Comparison of ENCODE assay signal across 9 cellular contexts in genomic region chr15:64776402-64776786, GRCh38. TPM values are rescaled to one million over a fixed set of nuclear protein-coding genes. Genes with fewer than 3 reads are reported as not detected.
DNase-seq lines count a peak whose midpoint lies in the region; TF ChIP-seq lines count a peak whose summit lies in the region.
"Had no signal": no experiment of that assay in that cellular context is flagged by ENCODE, and none has a peak within 500 bp of the region (broad histone marks: within the 10 kb centered on the region; RNA-seq: fewer than 3 reads in every experiment).

No MANE protein-coding gene starts in this region.

- no CpG with 5 or more reads among the region's 25 CpGs for WGBS in trophoblast cell (ENCODE audit: extremely low coverage, insufficient coverage, insufficient read length)

- peaks cover 0 to 18% (median 8%) of the 10 kb centered on the region in 10 experiments; a peak in 9 of 20 replicates for H3K4me1 ChIP-seq in BLaER1 treated with 17β-estradiol and CSF1 and Interleukin-3, amounts not matched to agents 10 nM and 100 nM
- H3K4me1 ChIP-seq in OCI-LY1 (ENCODE audit: insufficient read depth, low read length, severe bottlenecking) (no peaks in the 10 kb centered on the region), left ventricle myocardium inferior (peaks cover 46% of the 10 kb centered on the region), trophoblast cell (ENCODE audit: control insufficient read depth in 1 of 2, insufficient read depth in 2 of 2, low read length in 2 of 2) (peaks cover 17 to 25% of the 10 kb centered on the region in 2 experiments)

- no peak overlapping the region for H3K23ac ChIP-seq in trophoblast cell (ENCODE audit: low read length)

- peaks cover 52 to 72% (median 65%) of the 10 kb centered on the region in 11 experiments for H3K27me3 ChIP-seq in BLaER1 treated with 17β-estradiol and CSF1 and Interleukin-3, amounts not matched to agents 10 nM and 100 nM
- H3K27me3 ChIP-seq in OCI-LY1 (ENCODE audit: insufficient read depth, low read length): peaks cover 19% of the 10 kb centered on the region; the same call in 1 of the 2 replicates
- H3K27me3 ChIP-seq in left ventricle myocardium inferior (ENCODE audit: low read depth): peaks cover 7% of the 10 kb centered on the region
- no peaks in the 10 kb centered on the region for H3K27me3 ChIP-seq in trophoblast cell (ENCODE audit: insufficient read depth, low read length)

- no peaks in the 10 kb centered on the region for H3F3A ChIP-seq in OCI-LY1 (ENCODE audit: insufficient read depth, low read length)

- H4K91ac ChIP-seq in trophoblast cell (ENCODE audit: low read depth, low read length): peak overlapping the region; percentile 94

- H3K4ac ChIP-seq in trophoblast cell (ENCODE audit: low read depth, low read length): peak overlapping the region; percentile 88

- H3K9ac ChIP-seq in BLaER1 treated with 17β-estradiol and CSF1 and Interleukin-3, amounts not matched to agents 10 nM and 100 nM: 0 out of 22 replicates have a peak overlapping the region, but pooled peaks of 1 of the 11 experiments have one; percentile 78
- H3K9ac ChIP-seq in OCI-LY1 (ENCODE audit: low read length) (no peak overlapping the region), trophoblast cell (ENCODE audit: low read length) (peak overlapping the region; percentile 5)

- H3K79me2 ChIP-seq in OCI-LY1 (ENCODE audit: insufficient read depth, low read length) (no peaks in the 10 kb centered on the region), trophoblast cell (ENCODE audit: control insufficient read depth, insufficient read depth, low read length, poor library complexity) (peaks cover 22% of the 10 kb centered on the region)

- peaks cover 0 to 23% (median 14%) of the 10 kb centered on the region in 11 experiments; a peak in 13 of 22 replicates for H4K20me1 ChIP-seq in BLaER1 treated with 17β-estradiol and CSF1 and Interleukin-3, amounts not matched to agents 10 nM and 100 nM
- no peaks in the 10 kb centered on the region for H4K20me1 ChIP-seq in OCI-LY1 (ENCODE audit: insufficient read depth, low read length)

- H2BK120ac ChIP-seq in trophoblast cell (ENCODE audit: insufficient read depth, low read length, poor library complexity): peak overlapping the region; percentile 64

- H2AK5ac ChIP-seq in trophoblast cell (ENCODE audit: low read length): no peak overlapping the region

- peak overlapping the region; percentile 37 for H4K8ac ChIP-seq in trophoblast cell (ENCODE audit: low read depth, low read length)

- H3K9me3 ChIP-seq in BLaER1 treated with 17β-estradiol and CSF1 and Interleukin-3, amounts not matched to agents 10 nM and 100 nM (replicated peaks in 1 of 11): no peaks in the 10 kb centered on the region; a peak in 1 of 22 replicates
- H3K9me3 ChIP-seq in OCI-LY1 (ENCODE audit: low read length) (no peaks in the 10 kb centered on the region), left ventricle myocardium inferior (replicated peaks) (no peaks in the 10 kb centered on the region), trophoblast cell (ENCODE audit: insufficient read depth, low read depth, low read length) (no peaks in the 10 kb centered on the region)

- intact Hi-C loops in left ventricle myocardium inferior (cut with micrococcal nuclease): no loop called here

- H3K4me2 ChIP-seq in BLaER1 treated with 17β-estradiol and CSF1 and Interleukin-3, amounts not matched to agents 10 nM and 100 nM: peak overlapping the region in 9 of 11 experiments; percentile 89 to 98 (median 94); a peak in 15 of 22 replicates
- H3K4me2 ChIP-seq in OCI-LY1 (ENCODE audit: low read length) (no peak overlapping the region), trophoblast cell (ENCODE audit: low read length) (peak overlapping the region; percentile 93)

- no peak for DNase-seq in left ventricle myocardium inferior
- DNase-seq in trophoblast cell: no peak
- DNase-seq in GM19238 (ENCODE audit: insufficient read length, low spot score): no peak
- no peak for DNase-seq in T-helper 9 cell
- no peak for DNase-seq in midbrain (lab: John Stamatoyannopoulos, UW)
- no peak for DNase-seq in NCI-H2171 treated with DMSO at 0.1 percent for 48 hours (lab: John Stamatoyannopoulos, UW)
- DNase-seq: GDM1 had no signal

- peaks cover 21% of the 10 kb centered on the region for H3K79me1 ChIP-seq in trophoblast cell (ENCODE audit: low read length)

- H2AFZ ChIP-seq in OCI-LY1 (ENCODE audit: low read length) (no peak overlapping the region), trophoblast cell (ENCODE audit: insufficient read depth, low read length, poor library complexity) (peak overlapping the region; percentile 85)

- peak overlapping the region in 6 of 10 experiments; percentile 66 to 77 (median 70); a peak in 9 of 20 replicates for H3K4me3 ChIP-seq in BLaER1 treated with 17β-estradiol and CSF1 and Interleukin-3, amounts not matched to agents 10 nM and 100 nM
- H3K4me3 ChIP-seq in OCI-LY1 (ENCODE audit: low read depth, low read length, poor library complexity, severe bottlenecking) (peak overlapping the region; percentile 47), left ventricle myocardium inferior (peak overlapping the region; percentile 80), trophoblast cell (ENCODE audit: low read depth, low read length) (peak overlapping the region; percentile 79)

- H3K27ac ChIP-seq in BLaER1 treated with 17β-estradiol and CSF1 and Interleukin-3, amounts not matched to agents 10 nM and 100 nM: no peak overlapping the region
- no peak overlapping the region for H3K27ac ChIP-seq in OCI-LY1 (ENCODE audit: low read depth, low read length, poor library complexity, severe bottlenecking)
- H3K27ac ChIP-seq in left ventricle myocardium inferior (replicated peaks): peak overlapping the region; percentile 90
- no peak overlapping the region for H3K27ac ChIP-seq in trophoblast cell (ENCODE audit: low read depth, low read length)

- peak overlapping the region; percentile 10 for H2BK12ac ChIP-seq in trophoblast cell (ENCODE audit: low read length)

- H2BK5ac ChIP-seq in trophoblast cell (ENCODE audit: low read depth, low read length, poor library complexity): no peak overlapping the region

- TF ChIP-seq CTCF in OCI-LY1 (IDR thresholded peaks at IDR 0.05; ENCODE audit: low read length) (no peak), left ventricle myocardium inferior (IDR thresholded peaks at IDR 0.05; ENCODE audit: borderline replicate concordance) (no peak)

- no peaks in the 10 kb centered on the region for H3K9me2 ChIP-seq in OCI-LY1 (ENCODE audit: low read depth, low read length)

- peak overlapping the region; percentile 40 for H4K12ac ChIP-seq in trophoblast cell (ENCODE audit: low read depth, low read length)

- H3K36me3 ChIP-seq in BLaER1 treated with 17β-estradiol and CSF1 and Interleukin-3, amounts not matched to agents 10 nM and 100 nM: no peaks in the 10 kb centered on the region
- H3K36me3 ChIP-seq in OCI-LY1 (ENCODE audit: insufficient read depth, low read length) (no peaks in the 10 kb centered on the region), left ventricle myocardium inferior (no peaks in the 10 kb centered on the region), trophoblast cell (ENCODE audit: control insufficient read depth in 1 of 2, insufficient read depth in 2 of 2, low read length in 2 of 2) (no peaks in the 10 kb centered on the region)

- H3K14ac ChIP-seq in trophoblast cell (ENCODE audit: low read length): peak overlapping the region; percentile 5

- peak overlapping the region; percentile 4 for H3K18ac ChIP-seq in trophoblast cell (ENCODE audit: low read length)

RNA-seq across cellular contexts. Expression of gene RBPMS2, which starts 1.0 kb away (rescaled TPM):
- total RNA-seq in left ventricle myocardium inferior: 276 TPM
- 49.4 and 49.5 TPM in 2 replicates for polyA plus RNA-seq in trophoblast cell (2013)

RNA-seq across cellular contexts. Expression of gene PIF1, which starts 49.1 kb away (rescaled TPM):
- 0.41 TPM for total RNA-seq in left ventricle myocardium inferior
- polyA plus RNA-seq in trophoblast cell (2013): 7.7 and 8.2 TPM in 2 replicates
